ENCODE assay signal across 5 cellular contexts in genomic region chr5:2708751-2709150, GRCh38.
"Had no signal": no experiment of that assay in that cellular context is flagged by ENCODE, and none has a peak within 500 bp of the region (broad histone marks: within the 10 kb centered on the region; RNA-seq: fewer than 3 reads in every experiment).

No MANE protein-coding gene starts in this region.

- DNase-seq: GM23248, GOT3, H9, HCEC 1CT, IMR-90 had no signal

- H3K4me3 ChIP-seq: GM23248 had no signal

- H3K27ac ChIP-seq: GM23248 had no signal
